ENCODE assay signal across 19 cellular contexts in genomic region chr15:69662668-69663000, GRCh38.
DNase-seq lines count a peak whose midpoint lies in the region; ATAC-seq lines count a peak whose summit lies in the region.
"Had no signal": no experiment of that assay in that cellular context is flagged by ENCODE, and none has a peak within 500 bp of the region (broad histone marks: within the 10 kb centered on the region; RNA-seq: fewer than 3 reads in every experiment).

No MANE protein-coding gene starts in this region.

- no peak for ATAC-seq in stimulated activated effector memory CD8-positive, alpha-beta T cell treated with anti-CD3 and anti-CD28 coated beads, Interleukin-12 subunit alpha, Interleukin-12 subunit beta, amount 100 ng/mL, for 72 hours
- no peak for ATAC-seq in GM19463 (IDR thresholded peaks at IDR 0.05; ENCODE audit: unreplicated experiment)
- no peak for ATAC-seq in GM18498 (IDR thresholded peaks at IDR 0.05; ENCODE audit: unreplicated experiment)
- ATAC-seq: CD8-positive, alpha-beta T cell; GM23338; HCT116; K562 had no signal

- H3K27ac Mint-ChIP-seq in stimulated activated effector memory CD8-positive, alpha-beta T cell treated with anti-CD3 and anti-CD28 coated beads, Interleukin-12 subunit alpha, Interleukin-12 subunit beta, amount 100 ng/mL, for 72 hours = peak overlapping the region; percentile 46
- H3K27ac Mint-ChIP-seq: CD8-positive, alpha-beta T cell; GM23338; HFFc6 had no signal

- no peaks in the 10 kb centered on the region for H3K36me3 Mint-ChIP-seq in stimulated activated effector memory CD8-positive, alpha-beta T cell treated with anti-CD3 and anti-CD28 coated beads, Interleukin-12 subunit alpha, Interleukin-12 subunit beta, amount 100 ng/mL, for 72 hours
- H3K36me3 Mint-ChIP-seq: CD8-positive, alpha-beta T cell had no signal

- no peak overlapping the region for H3K4me3 Mint-ChIP-seq in stimulated activated effector memory CD8-positive, alpha-beta T cell treated with anti-CD3 and anti-CD28 coated beads, Interleukin-12 subunit alpha, Interleukin-12 subunit beta, amount 100 ng/mL, for 72 hours
- H3K4me3 Mint-ChIP-seq: CD8-positive, alpha-beta T cell; GM23338; HFFc6 had no signal

- no peaks in the 10 kb centered on the region for H3K9me3 Mint-ChIP-seq in stimulated activated effector memory CD8-positive, alpha-beta T cell treated with anti-CD3 and anti-CD28 coated beads, Interleukin-12 subunit alpha, Interleukin-12 subunit beta, amount 100 ng/mL, for 72 hours
- H3K9me3 Mint-ChIP-seq: CD8-positive, alpha-beta T cell; GM23338; HFFc6 had no signal

- peaks cover 25% of the 10 kb centered on the region for H3K4me1 Mint-ChIP-seq in stimulated activated effector memory CD8-positive, alpha-beta T cell treated with anti-CD3 and anti-CD28 coated beads, Interleukin-12 subunit alpha, Interleukin-12 subunit beta, amount 100 ng/mL, for 72 hours

- DNase-seq in activated CD8-positive, alpha-beta memory T cell treated with anti-CD3 and anti-CD28 coated beads for 24 hours = peak; percentile 41
- no peak for DNase-seq in activated CD8-positive, alpha-beta memory T cell treated with anti-CD3 and anti-CD28 coated beads, Interleukin-2, amount 50 U/mL, for 4 hours
- DNase-seq in NCI-H526 (lab: John Stamatoyannopoulos, UW) = peak; percentile 41 to 56
- peak; percentile 64 for DNase-seq in mesenteric fat pad (ENCODE audit: low spot score)
- DNase-seq in stimulated activated effector memory CD8-positive, alpha-beta T cell treated with anti-CD3 and anti-CD28 coated beads, Interleukin-12 subunit alpha, Interleukin-12 subunit beta, amount 100 ng/mL, for 72 hours (ENCODE audit: low spot score in 2 of 2) = no peak
- DNase-seq in HCEC 1CT = no peak
- DNase-seq: Calu3, DMS 273 treated with DMSO at 0.1 percent for 48 hours, DMS53, DND-41, EL, HFFc6, IMR-90 had no signal

Comparison
In these comparisons a context has a peak if more than half of its experiments do, and no peak if none do; other contexts are left out.
1. DNase-seq: peak in activated CD8-positive, alpha-beta memory T cell treated with anti-CD3 and anti-CD28 coated beads for 24 hours (single experiment), NCI-H526 (2 of 2) and mesenteric fat pad (single experiment); none in activated CD8-positive, alpha-beta memory T cell treated with anti-CD3 and anti-CD28 coated beads, Interleukin-2, amount 50 U/mL, for 4 hours (single experiment), stimulated activated effector memory CD8-positive, alpha-beta T cell treated with anti-CD3 and anti-CD28 coated beads, Interleukin-12 subunit alpha, Interleukin-12 subunit beta, amount 100 ng/mL, for 72 hours (0 of 2) and HCEC 1CT (single experiment).